ENCODE assay signal across 8 cellular contexts in the genomic region with DNA sequence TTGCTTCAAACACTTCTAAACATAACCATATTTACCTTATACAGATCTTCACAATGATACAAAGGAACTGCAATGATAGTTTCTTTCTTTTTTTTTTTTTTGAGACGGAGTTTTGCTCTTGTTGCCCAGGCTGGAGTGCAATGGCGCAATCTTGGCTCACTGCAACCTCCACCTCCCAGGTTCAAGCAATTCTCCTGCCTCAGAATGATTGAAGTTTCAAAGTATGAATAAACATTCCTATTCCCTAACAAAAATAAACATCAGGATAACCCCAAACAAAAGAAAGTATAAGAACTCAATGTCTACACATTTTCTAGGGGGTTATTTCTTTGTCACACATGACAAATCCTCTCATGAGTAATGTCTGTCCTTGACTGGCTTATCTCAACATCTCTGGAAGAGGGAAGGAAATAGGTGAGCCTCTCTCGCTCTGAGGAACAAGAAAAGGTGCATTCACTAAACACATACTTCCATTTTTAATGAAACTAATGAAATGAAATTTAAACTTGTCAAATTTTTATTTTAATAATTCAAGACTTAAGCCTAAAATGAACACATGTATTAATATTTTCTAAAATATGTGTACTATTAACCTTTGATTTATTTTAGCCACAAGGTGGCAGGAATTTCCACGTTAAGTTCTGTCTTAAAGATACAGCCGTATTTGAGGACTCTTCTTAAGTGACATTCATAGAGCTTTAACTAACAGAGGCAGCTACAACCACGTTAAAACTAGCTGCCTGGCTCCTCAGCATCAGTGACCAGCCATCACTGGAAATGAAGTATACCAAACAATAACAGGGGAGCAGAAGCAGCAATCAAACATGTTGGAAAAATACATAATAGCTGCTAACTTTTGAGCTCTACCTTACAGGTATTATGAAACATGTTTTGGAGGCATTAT. TPM values are rescaled to one million over a fixed set of nuclear protein-coding genes. Genes with fewer than 3 reads are reported as not detected.
DNase-seq lines count a peak whose midpoint lies in the region; TF ChIP-seq lines count a peak whose summit lies in the region.

No MANE protein-coding gene starts in this region.

- no peak overlapping the region for H4K8ac ChIP-seq in neuronal stem cell (ENCODE audit: low read depth, low read length)

- H3K14ac ChIP-seq in neuronal stem cell (ENCODE audit: low read length): no peak overlapping the region

- 0 out of 2 replicates have a peak, but pooled peaks cover 5% of the 10 kb centered on the region for H4K20me1 ChIP-seq in GM23248 (ENCODE audit: insufficient read depth)
- H4K20me1 ChIP-seq in OCI-LY3 (ENCODE audit: insufficient read depth, low read length): peaks cover 13% of the 10 kb centered on the region; the same call in 1 of the 2 replicates

- H3K23ac ChIP-seq in neuronal stem cell (ENCODE audit: low read depth, low read length, poor library complexity): no peak overlapping the region

- no peak overlapping the region for H2AFZ ChIP-seq in GM23248
- no peak overlapping the region for H2AFZ ChIP-seq in OCI-LY3 (ENCODE audit: low read depth, low read length)
- H2AFZ ChIP-seq in neuronal stem cell (ENCODE audit: low read length): no peak overlapping the region

- H3K4me2 ChIP-seq in GM23248 (ENCODE audit: unreplicated experiment) (peak overlapping the region; percentile 29), OCI-LY3 (ENCODE audit: low read length) (peak overlapping the region; percentile 15; the same call in 1 of the 2 replicates), neuronal stem cell (ENCODE audit: insufficient read depth, low read length, poor library complexity, severe bottlenecking) (no peak overlapping the region)

- no peaks in the 10 kb centered on the region for H3K9me2 ChIP-seq in GM23248 (ENCODE audit: insufficient read depth)

- H2BK5ac ChIP-seq in neuronal stem cell (ENCODE audit: low read length): no peak overlapping the region

- no peak overlapping the region for H3K4ac ChIP-seq in neuronal stem cell (ENCODE audit: low read length)

- no peak for TF ChIP-seq POLR2A in esophagus muscularis mucosa (IDR thresholded peaks at IDR 0.05; ENCODE audit: low read depth)

- H4K91ac ChIP-seq in neuronal stem cell (ENCODE audit: low read depth, low read length, poor library complexity): no peak overlapping the region

- H2BK120ac ChIP-seq in neuronal stem cell (ENCODE audit: low read depth, low read length): no peak overlapping the region

- in situ Hi-C loops in GM23248 (cut with MboI): no loop called here

- TF ChIP-seq CTCF in OCI-LY3 (IDR thresholded peaks at IDR 0.05; ENCODE audit: low read depth, low read length) (peak; percentile 56), esophagus muscularis mucosa (IDR thresholded peaks at IDR 0.05) (peak in 2 of 3 experiments; percentile 20 to 28), colonic mucosa (IDR thresholded peaks at IDR 0.05) (no peak)

- H3K9ac ChIP-seq in GM23248: no peak overlapping the region
- H3K9ac ChIP-seq in OCI-LY3 (ENCODE audit: low read length): no peak overlapping the region
- no peak overlapping the region for H3K9ac ChIP-seq in colonic mucosa (ENCODE audit: low read depth in 2 of 2, low read length in 2 of 2)
- no peak overlapping the region for H3K9ac ChIP-seq in neuronal stem cell (ENCODE audit: low read depth, low read length, poor library complexity)

- H3K18ac ChIP-seq in neuronal stem cell (ENCODE audit: low read length): no peak overlapping the region

- TF ChIP-seq EP300 in esophagus muscularis mucosa (IDR thresholded peaks at IDR 0.05): no peak

- no peak overlapping the region for H2BK15ac ChIP-seq in neuronal stem cell (ENCODE audit: low read length)

- no peak overlapping the region for H2AK5ac ChIP-seq in neuronal stem cell (ENCODE audit: low read depth, low read length)

- 0 out of 2 replicates have a peak overlapping the region, but pooled peaks have one; percentile 3 for H3K4me3 ChIP-seq in GM23248
- H3K4me3 ChIP-seq in OCI-LY3 (ENCODE audit: low read length): no peak overlapping the region
- no peak overlapping the region for H3K4me3 ChIP-seq in esophagus muscularis mucosa
- H3K4me3 ChIP-seq in colonic mucosa: no peak overlapping the region
- no peak overlapping the region for H3K4me3 ChIP-seq in neuronal stem cell (ENCODE audit: low read length in 2 of 2)

- peaks cover 5% of the 10 kb centered on the region; the same call in 1 of the 2 replicates for H3K36me3 ChIP-seq in GM23248 (ENCODE audit: low read depth)
- peaks cover 16% of the 10 kb centered on the region for H3K36me3 ChIP-seq in OCI-LY3 (replicated peaks; ENCODE audit: low read depth, low read length)
- H3K36me3 ChIP-seq in esophagus muscularis mucosa: no peaks in the 10 kb centered on the region
- no peaks in the 10 kb centered on the region for H3K36me3 ChIP-seq in colonic mucosa
- peaks cover 3 to 75% of the 10 kb centered on the region in 2 donors for H3K36me3 ChIP-seq in neuronal stem cell (replicated peaks in 1 of 2; ENCODE audit: control insufficient read depth in 2 of 2, insufficient read depth in 2 of 2, low read length in 2 of 2)

- H3K27ac ChIP-seq in GM23248 (0 out of 2 replicates have a peak overlapping the region, but pooled peaks have one; percentile 0), OCI-LY3 (ENCODE audit: low read length) (peak overlapping the region; percentile 23; the same call in 1 of the 2 replicates), esophagus muscularis mucosa (replicated peaks in 1 of 4) (no peak overlapping the region), colonic mucosa (no peak overlapping the region), neuronal stem cell (replicated peaks; ENCODE audit: low read length) (no peak overlapping the region)

- intact Hi-C loops in esophagus muscularis mucosa (cut with DNase I) (no loop called here), colonic mucosa (cut with DNase I) (no loop called here)

- H3K9me3 ChIP-seq in GM23248 (ENCODE audit: low read depth) (no peaks in the 10 kb centered on the region), OCI-LY3 (ENCODE audit: insufficient read depth, low read length) (no peaks in the 10 kb centered on the region), esophagus muscularis mucosa (no peaks in the 10 kb centered on the region), colonic mucosa (no peaks in the 10 kb centered on the region), neuronal stem cell (replicated peaks in 1 of 2; ENCODE audit: control insufficient read depth in 2 of 2, insufficient read depth in 1 of 2, low read depth in 1 of 2, low read length in 2 of 2) (peaks cover 0 to 2% of the 10 kb centered on the region in 2 donors)

- H3K79me2 ChIP-seq in GM23248 (ENCODE audit: insufficient read depth) (peaks cover 14% of the 10 kb centered on the region), OCI-LY3 (ENCODE audit: low read length) (peaks cover 23% of the 10 kb centered on the region)

- no peaks in the 10 kb centered on the region for H3K79me1 ChIP-seq in neuronal stem cell (ENCODE audit: low read depth, low read length)

- WGBS in GM23248 (ENCODE audit: low coverage in 1 of 2, low lambda C conversion rate in 2 of 2, missing lambda C conversion rate in 2 of 2), 2 experiments: 16 to 19% methylated on average over 6 of the region's 6 CpGs
- 29% methylated on average over 6 of the region's 6 CpGs for WGBS in esophagus muscularis mucosa
- WGBS in neuronal stem cell (ENCODE audit: extremely low coverage in 2 of 2, insufficient read length in 2 of 2, insufficient replicate concordance in 1 of 2), 2 donors: no CpG with 5 or more reads among the region's 6 CpGs

- DNase-seq in NCI-H2029 (lab: John Stamatoyannopoulos, UW): peak; percentile 8
- DNase-seq in NCI-H2029 treated with DMSO at 0.1 percent for 48 hours (lab: John Stamatoyannopoulos, UW): no peak
- peak; percentile 59 for DNase-seq in GM23248
- no peak for DNase-seq in esophagus muscularis mucosa (ENCODE audit: extremely low spot score)
- peak; percentile 36 for DNase-seq in superior temporal gyrus (ENCODE audit: extremely low spot score)
- DNase-seq in colonic mucosa: no peak
- DNase-seq in neuronal stem cell (ENCODE audit: low spot score): no peak

- no peaks in the 10 kb centered on the region for H3K27me3 ChIP-seq in GM23248 (replicated peaks; ENCODE audit: insufficient read depth)
- H3K27me3 ChIP-seq in OCI-LY3 (ENCODE audit: low read depth, low read length): no peaks in the 10 kb centered on the region
- no peaks in the 10 kb centered on the region for H3K27me3 ChIP-seq in esophagus muscularis mucosa
- no peaks in the 10 kb centered on the region for H3K27me3 ChIP-seq in colonic mucosa
- no peaks in the 10 kb centered on the region for H3K27me3 ChIP-seq in neuronal stem cell (ENCODE audit: control insufficient read depth in 3 of 3, insufficient read depth in 3 of 3, low read depth in 1 of 3, low read length in 3 of 3)

- no peak overlapping the region for H2BK12ac ChIP-seq in neuronal stem cell (ENCODE audit: low read length)

- H3F3A ChIP-seq in GM23248 (ENCODE audit: insufficient read depth): peaks cover 24% of the 10 kb centered on the region; the same call in 1 of the 2 replicates

- H3K4me1 ChIP-seq in GM23248 (ENCODE audit: insufficient read depth) (peaks cover 19% of the 10 kb centered on the region), OCI-LY3 (ENCODE audit: low read length) (peaks cover 40% of the 10 kb centered on the region), esophagus muscularis mucosa (no peaks in the 10 kb centered on the region), colonic mucosa (no peaks in the 10 kb centered on the region), neuronal stem cell (ENCODE audit: control insufficient read depth in 2 of 2, insufficient read depth in 1 of 2, low read depth in 1 of 2, low read length in 2 of 2) (peaks cover 4 to 7% of the 10 kb centered on the region in 2 donors)

RNA-seq across cellular contexts. Expression of gene MALSU1, which starts 58.3 kb away (rescaled TPM):
- 66.0 and 96.1 TPM in 2 replicates for total RNA-seq in GM23248 (2014; rRNA removed; shearing (Covaris generic))
- 135 and 136 TPM in 2 replicates for polyA plus RNA-seq in GM23248 (2016; fragmentation: Nextera tagmentation; extraction: Ambion mirVana)
- total RNA-seq in esophagus muscularis mucosa (10 to 100 TPM; 39.0 to 74.2 (median 63.3) TPM), colonic mucosa (10 to 100 TPM; 37.5 to 54.3 TPM)
- 63.6 TPM for polyA plus RNA-seq in neuronal stem cell (2013, experiment 1 of 2)
- 64.1 TPM for polyA plus RNA-seq in neuronal stem cell (2013, experiment 2 of 2)

Comparison
In these comparisons a context has a peak if more than half of its experiments do, and no peak if none do; other contexts are left out.
1. DNase-seq: peak in NCI-H2029 (single experiment), GM23248 (single experiment) and superior temporal gyrus (single experiment); none in NCI-H2029 treated with DMSO at 0.1 percent for 48 hours (single experiment), esophagus muscularis mucosa (single experiment), colonic mucosa (single experiment) and neuronal stem cell (single experiment).
2. H3K27ac ChIP-seq: peak in GM23248 (single experiment) and OCI-LY3 (single experiment); none in esophagus muscularis mucosa (0 of 4), colonic mucosa (single experiment) and neuronal stem cell (single experiment).